Comparison of ENCODE assay signal across 8 cellular contexts in genomic region chr17:64808178-64808977, GRCh38.
DNase-seq lines count a peak whose midpoint lies in the region; ATAC-seq and TF ChIP-seq lines count a peak whose summit lies in the region.
"Not testable (repeated sequence)": the region's sequence is repeated elsewhere in the genome, so short reads cannot be mapped to it uniquely, and the experiment has no call there.

No MANE protein-coding gene starts in this region.

- ATAC-seq in GM21367 (IDR thresholded peaks at IDR 0.05; ENCODE audit: unreplicated experiment) (peak; percentile 69), HG03432 (IDR thresholded peaks at IDR 0.05; ENCODE audit: unreplicated experiment) (peak; percentile 96), memory B cell (ENCODE audit: low read depth) (peak; percentile 99)

- TF ChIP-seq CTCF in Calu3 (IDR thresholded peaks at IDR 0.05; ENCODE audit: unreplicated experiment) = not testable (repeated sequence)

- intact Hi-C loops in Calu3 (cut with micrococcal nuclease; ENCODE audit: unreplicated experiment) = not testable (repeated sequence)

- CTCF ChIA-PET in Calu3 (lab: Charles Lee); activated CD4-positive, alpha-beta T cell treated with anti-CD3 and anti-CD28 coated beads, Interleukin-2, amount 10 ng/mL, durations not matched to agents 7 days and 5 days (lab: Charles Lee): not testable (repeated sequence)

- not testable (repeated sequence) for H3K4me3 Mint-ChIP-seq in Calu3 (ENCODE audit: low read depth, unreplicated experiment); activated CD4-positive, alpha-beta T cell treated with anti-CD3 and anti-CD28 coated beads, Interleukin-2, amount 10 ng/mL, durations not matched to agents 7 days and 5 days
- H3K4me3 Mint-ChIP-seq in memory B cell = peak overlapping the region; percentile 33

- H3K36me3 Mint-ChIP-seq in Calu3 (ENCODE audit: insufficient read depth, unreplicated experiment) = peaks cover 12% of the 10 kb centered on the region
- peaks cover 20% of the 10 kb centered on the region for H3K36me3 Mint-ChIP-seq in activated CD4-positive, alpha-beta T cell treated with anti-CD3 and anti-CD28 coated beads, Interleukin-2, amount 10 ng/mL, durations not matched to agents 7 days and 5 days (ENCODE audit: low read depth)
- not testable (repeated sequence) for H3K36me3 Mint-ChIP-seq in memory B cell

- DNase-seq in Calu3 = peak; percentile 76
- peak; percentile 78 for DNase-seq in NCI-H460 (ENCODE audit: extremely low read depth, low read depth)
- peak; percentile 70 for DNase-seq in activated CD4-positive, alpha-beta T cell treated with anti-CD3 and anti-CD28 coated beads, Interleukin-2, amount 10 ng/mL, durations not matched to agents 7 days and 5 days
- peak; percentile 20 for DNase-seq in central memory CD4-positive, alpha-beta T cell
- DNase-seq in memory B cell (ENCODE audit: low spot score in 2 of 2) = peak; percentile 57 to 67
- DNase-seq in stimulated activated CD8-positive, alpha-beta memory T cell treated with anti-CD3 and anti-CD28 coated beads, Interleukin-4, amount 100 ng/mL, for 24 hours (ENCODE audit: low read depth) = peak; percentile 24

- H3K4me1 Mint-ChIP-seq in Calu3 (ENCODE audit: low read depth, unreplicated experiment) = not testable (repeated sequence)
- H3K4me1 Mint-ChIP-seq in activated CD4-positive, alpha-beta T cell treated with anti-CD3 and anti-CD28 coated beads, Interleukin-2, amount 10 ng/mL, durations not matched to agents 7 days and 5 days = peaks cover 20% of the 10 kb centered on the region
- peaks cover 10% of the 10 kb centered on the region for H3K4me1 Mint-ChIP-seq in memory B cell

- not testable (repeated sequence) for H3K27me3 Mint-ChIP-seq in Calu3 (ENCODE audit: unreplicated experiment); activated CD4-positive, alpha-beta T cell treated with anti-CD3 and anti-CD28 coated beads, Interleukin-2, amount 10 ng/mL, durations not matched to agents 7 days and 5 days; memory B cell

- POLR2A ChIA-PET in activated CD4-positive, alpha-beta T cell treated with anti-CD3 and anti-CD28 coated beads, Interleukin-2, amount 10 ng/mL, durations not matched to agents 7 days and 5 days (lab: Charles Lee) = not testable (repeated sequence)

- H3K9me3 Mint-ChIP-seq in Calu3 (ENCODE audit: low read depth, unreplicated experiment); activated CD4-positive, alpha-beta T cell treated with anti-CD3 and anti-CD28 coated beads, Interleukin-2, amount 10 ng/mL, durations not matched to agents 7 days and 5 days; memory B cell: not testable (repeated sequence)

- H3K27ac Mint-ChIP-seq in Calu3 (ENCODE audit: unreplicated experiment) (peak overlapping the region; percentile 63), memory B cell (peak overlapping the region; percentile 70)
- peak overlapping the region; percentile 95 for H3K27ac Mint-ChIP-seq in activated CD4-positive, alpha-beta T cell treated with anti-CD3 and anti-CD28 coated beads, Interleukin-2, amount 10 ng/mL, durations not matched to agents 7 days and 5 days

- not testable (repeated sequence) for BruUV-seq in Calu3 (replicated peaks; lab: Mats Ljungman, UMichigan)

Comparison
In these comparisons a context has a peak if more than half of its experiments do, and no peak if none do; other contexts are left out.
1. Peak in every context shown above with its lines: DNase-seq and ATAC-seq.
2. DNase-seq: peak in every context shown above with its lines; median percentile 78 in NCI-H460; 76 in Calu3; 70 in activated CD4-positive, alpha-beta T cell treated with anti-CD3 and anti-CD28 coated beads, Interleukin-2, amount 10 ng/mL, durations not matched to agents 7 days and 5 days; 62 in memory B cell; 24 in stimulated activated CD8-positive, alpha-beta memory T cell treated with anti-CD3 and anti-CD28 coated beads, Interleukin-4, amount 100 ng/mL, for 24 hours; 20 in central memory CD4-positive, alpha-beta T cell.